13 cellular contexts compared by ENCODE assay signal in genomic region chr9:80049096-80049495, GRCh38.
"Had no signal": no experiment of that assay in that cellular context is flagged by ENCODE, and none has a peak within 500 bp of the region (broad histone marks: within the 10 kb centered on the region; RNA-seq: fewer than 3 reads in every experiment).

No MANE protein-coding gene starts in this region.

- H3K9me3 ChIP-seq: neutrophil had no signal

- FAIRE-seq: endometrium, kidney had no signal

- H3K4me1 ChIP-seq: foreskin keratinocyte, left ventricle myocardium inferior had no signal

- H3K27me3 ChIP-seq: foreskin keratinocyte, neutrophil had no signal

- H3K36me3 ChIP-seq: left ventricle myocardium inferior, neutrophil had no signal

- DNase-seq: activated CD4-positive, alpha-beta memory T cell treated with anti-CD3 and anti-CD28 coated beads, Interleukin-2, amount 10 ng/mL, durations not matched to agents 7 days and 5 days; activated naive CD8-positive, alpha-beta T cell treated with anti-CD3 and anti-CD28 coated beads, Interleukin-2, amount 10 ng/mL, durations not matched to agents 7 days and 5 days; activated T-cell treated with anti-CD3 and anti-CD28 coated beads, Interleukin-2, amount 50 U/mL, for 48 hours; aorta; foreskin keratinocyte; kidney; left ventricle myocardium inferior; posterior cingulate gyrus; right cardiac atrium; T-helper 9 cell had no signal

- ATAC-seq: foreskin keratinocyte, right cardiac atrium had no signal

- H3K4me3 ChIP-seq: left ventricle myocardium inferior, smooth muscle cell had no signal
